Comparison of ENCODE assay signal across 1 cellular context in the genomic region with DNA sequence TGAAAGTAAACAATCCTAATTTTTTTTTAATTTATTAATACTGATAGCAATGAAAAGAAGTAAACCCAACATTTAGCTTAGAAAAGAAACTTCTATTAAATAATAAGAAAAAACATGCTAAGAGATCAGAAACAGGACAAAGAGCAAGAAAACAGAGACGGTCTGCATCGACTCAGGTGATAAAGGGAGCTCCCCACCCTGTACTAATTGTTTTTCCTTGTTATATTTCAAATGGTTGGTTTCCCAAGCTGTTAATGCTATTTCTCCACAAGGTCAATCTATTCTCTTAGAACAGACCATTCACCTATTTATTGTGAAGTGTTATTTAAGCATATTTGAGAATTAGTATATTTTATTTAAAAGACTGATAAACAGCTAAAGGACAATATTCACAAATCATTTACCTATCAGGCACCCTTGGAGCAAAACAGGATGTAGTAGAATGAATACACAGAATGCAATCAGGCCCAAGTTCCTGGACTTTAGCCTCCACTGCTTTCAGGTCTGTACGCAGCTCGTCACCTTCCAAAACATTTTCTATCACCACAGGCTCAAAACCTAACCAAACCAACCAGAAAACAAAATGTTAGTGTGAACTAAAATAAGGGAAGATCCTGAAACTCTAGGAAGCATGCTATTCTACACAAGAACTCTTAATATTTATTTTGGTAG.
TF ChIP-seq lines count a peak whose summit lies in the region.

No MANE protein-coding gene starts in this region.

TF ChIP-seq in HepG2, 621 proteins besides CTCF, POLR2A, EP300 and RAD21 (continued from another document and continues in another):
- TF ChIP-seq, protein P1, sequence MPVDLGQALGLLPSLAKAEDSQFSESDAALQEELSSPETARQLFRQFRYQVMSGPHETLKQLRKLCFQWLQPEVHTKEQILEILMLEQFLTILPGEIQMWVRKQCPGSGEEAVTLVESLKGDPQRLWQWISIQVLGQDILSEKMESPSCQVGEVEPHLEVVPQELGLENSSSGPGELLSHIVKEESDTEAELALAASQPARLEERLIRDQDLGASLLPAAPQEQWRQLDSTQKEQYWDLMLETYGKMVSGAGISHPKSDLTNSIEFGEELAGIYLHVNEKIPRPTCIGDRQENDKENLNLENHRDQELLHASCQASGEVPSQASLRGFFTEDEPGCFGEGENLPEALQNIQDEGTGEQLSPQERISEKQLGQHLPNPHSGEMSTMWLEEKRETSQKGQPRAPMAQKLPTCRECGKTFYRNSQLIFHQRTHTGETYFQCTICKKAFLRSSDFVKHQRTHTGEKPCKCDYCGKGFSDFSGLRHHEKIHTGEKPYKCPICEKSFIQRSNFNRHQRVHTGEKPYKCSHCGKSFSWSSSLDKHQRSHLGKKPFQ (CRISPR knock-in tag; IDR thresholded peaks at IDR 0.05; ENCODE audit: insufficient replicate concordance): no peak
- TF ChIP-seq GATAD2A (CRISPR knock-in tag; IDR thresholded peaks at IDR 0.05) (peak; percentile 79), SP5 (CRISPR knock-in tag; IDR thresholded peaks at IDR 0.05; ENCODE audit: borderline replicate concordance, low read depth) (no peak), ETV6 (CRISPR knock-in tag; conservative IDR thresholded peaks at IDR 0.05) (no peak), ZSCAN21 (CRISPR knock-in tag; IDR thresholded peaks at IDR 0.05; ENCODE audit: borderline replicate concordance) (no peak), ZNF101 (CRISPR knock-in tag; IDR thresholded peaks at IDR 0.05; ENCODE audit: borderline replicate concordance, low read depth) (no peak), MAZ (IDR thresholded peaks at IDR 0.05; ENCODE audit: borderline replicate concordance, low read depth, low read length) (no peak), MAZ (CRISPR knock-in tag; IDR thresholded peaks at IDR 0.05; ENCODE audit: low read depth) (no peak), ARNT (IDR thresholded peaks at IDR 0.05) (no peak), ZNF10 (CRISPR knock-in tag; IDR thresholded peaks at IDR 0.05; ENCODE audit: borderline replicate concordance, low read depth) (no peak), CREB1 (IDR thresholded peaks at IDR 0.05) (no peak), CREB1 (CRISPR knock-in tag; IDR thresholded peaks at IDR 0.05) (no peak), ZNF296 (CRISPR knock-in tag; conservative IDR thresholded peaks at IDR 0.05) (no peak), NCOA2 (CRISPR knock-in tag; IDR thresholded peaks at IDR 0.05) (peak; percentile 57; the same call in 1 of the 2 replicates), U2AF2 (IDR thresholded peaks at IDR 0.05; ENCODE audit: low read depth, low read length) (no peak), HNRNPUL1 (IDR thresholded peaks at IDR 0.05; ENCODE audit: low read depth, low read length) (0 out of 2 replicates have a peak, but pooled peaks have one; percentile 34), PHF5A (CRISPR knock-in tag; IDR thresholded peaks at IDR 0.05; ENCODE audit: low read depth, unreplicated experiment) (no peak), ZNF720 (CRISPR knock-in tag; IDR thresholded peaks at IDR 0.05) (no peak), NFKB2 (CRISPR knock-in tag; IDR thresholded peaks at IDR 0.05; ENCODE audit: borderline replicate concordance) (no peak), ZBTB21 (CRISPR knock-in tag; IDR thresholded peaks at IDR 0.05) (no peak), HHEX (CRISPR knock-in tag; IDR thresholded peaks at IDR 0.05) (no peak), ZNF326 (CRISPR knock-in tag; IDR thresholded peaks at IDR 0.05; ENCODE audit: borderline replicate concordance) (no peak), HNF4G (IDR thresholded peaks at IDR 0.05; ENCODE audit: borderline replicate concordance, low read depth, low read length) (peak; percentile 70; the same call in 1 of the 2 replicates), HNF4G (CRISPR knock-in tag; IDR thresholded peaks at IDR 0.05; ENCODE audit: borderline replicate concordance, low read depth) (no peak; the same call in 1 of the 2 replicates), ZFX (CRISPR knock-in tag; IDR thresholded peaks at IDR 0.05; ENCODE audit: low read depth) (peak; percentile 45), ZNF354B (CRISPR knock-in tag; IDR thresholded peaks at IDR 0.05) (no peak), NONO (IDR thresholded peaks at IDR 0.05) (no peak), NONO (CRISPR knock-in tag; conservative IDR thresholded peaks at IDR 0.05) (no peak), ZNF446 (CRISPR knock-in tag; IDR thresholded peaks at IDR 0.05) (no peak), KDM2A (CRISPR knock-in tag; IDR thresholded peaks at IDR 0.05; ENCODE audit: borderline replicate concordance, low read depth) (no peak), SMARCC2 (IDR thresholded peaks at IDR 0.05) (no peak), ZNF329 (CRISPR knock-in tag; IDR thresholded peaks at IDR 0.05; ENCODE audit: low read depth) (no peak)
- TF ChIP-seq, protein P2, sequence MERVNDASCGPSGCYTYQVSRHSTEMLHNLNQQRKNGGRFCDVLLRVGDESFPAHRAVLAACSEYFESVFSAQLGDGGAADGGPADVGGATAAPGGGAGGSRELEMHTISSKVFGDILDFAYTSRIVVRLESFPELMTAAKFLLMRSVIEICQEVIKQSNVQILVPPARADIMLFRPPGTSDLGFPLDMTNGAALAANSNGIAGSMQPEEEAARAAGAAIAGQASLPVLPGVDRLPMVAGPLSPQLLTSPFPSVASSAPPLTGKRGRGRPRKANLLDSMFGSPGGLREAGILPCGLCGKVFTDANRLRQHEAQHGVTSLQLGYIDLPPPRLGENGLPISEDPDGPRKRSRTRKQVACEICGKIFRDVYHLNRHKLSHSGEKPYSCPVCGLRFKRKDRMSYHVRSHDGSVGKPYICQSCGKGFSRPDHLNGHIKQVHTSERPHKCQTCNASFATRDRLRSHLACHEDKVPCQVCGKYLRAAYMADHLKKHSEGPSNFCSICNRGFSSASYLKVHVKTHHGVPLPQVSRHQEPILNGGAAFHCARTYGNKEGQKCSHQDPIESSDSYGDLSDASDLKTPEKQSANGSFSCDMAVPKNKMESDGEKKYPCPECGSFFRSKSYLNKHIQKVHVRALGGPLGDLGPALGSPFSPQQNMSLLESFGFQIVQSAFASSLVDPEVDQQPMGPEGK (CRISPR knock-in tag; IDR thresholded peaks at IDR 0.05): no peak
- TF ChIP-seq, protein P3, sequence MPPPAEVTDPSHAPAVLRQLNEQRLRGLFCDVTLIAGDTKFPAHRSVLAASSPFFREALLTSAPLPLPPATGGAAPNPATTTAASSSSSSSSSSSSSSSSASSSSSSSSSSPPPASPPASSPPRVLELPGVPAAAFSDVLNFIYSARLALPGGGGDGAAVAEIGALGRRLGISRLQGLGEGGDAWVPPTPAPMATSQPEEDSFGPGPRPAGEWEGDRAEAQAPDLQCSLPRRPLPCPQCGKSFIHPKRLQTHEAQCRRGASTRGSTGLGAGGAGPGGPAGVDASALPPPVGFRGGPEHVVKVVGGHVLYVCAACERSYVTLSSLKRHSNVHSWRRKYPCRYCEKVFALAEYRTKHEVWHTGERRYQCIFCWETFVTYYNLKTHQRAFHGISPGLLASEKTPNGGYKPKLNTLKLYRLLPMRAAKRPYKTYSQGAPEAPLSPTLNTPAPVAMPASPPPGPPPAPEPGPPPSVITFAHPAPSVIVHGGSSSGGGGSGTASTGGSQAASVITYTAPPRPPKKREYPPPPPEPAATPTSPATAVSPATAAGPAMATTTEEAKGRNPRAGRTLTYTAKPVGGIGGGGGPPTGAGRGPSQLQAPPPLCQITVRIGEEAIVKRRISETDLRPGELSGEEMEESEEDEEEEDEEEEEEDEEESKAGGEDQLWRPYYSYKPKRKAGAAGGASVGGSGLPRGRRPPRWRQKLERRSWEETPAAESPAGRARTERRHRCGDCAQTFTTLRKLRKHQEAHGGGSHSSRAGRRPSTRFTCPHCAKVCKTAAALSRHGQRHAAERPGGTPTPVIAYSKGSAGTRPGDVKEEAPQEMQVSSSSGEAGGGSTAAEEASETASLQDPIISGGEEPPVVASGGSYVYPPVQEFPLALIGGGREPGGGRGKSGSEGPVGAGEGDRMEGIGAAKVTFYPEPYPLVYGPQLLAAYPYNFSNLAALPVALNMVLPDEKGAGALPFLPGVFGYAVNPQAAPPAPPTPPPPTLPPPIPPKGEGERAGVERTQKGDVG (CRISPR knock-in tag; IDR thresholded peaks at IDR 0.05; ENCODE audit: borderline replicate concordance): no peak
- TF ChIP-seq, protein P4, sequence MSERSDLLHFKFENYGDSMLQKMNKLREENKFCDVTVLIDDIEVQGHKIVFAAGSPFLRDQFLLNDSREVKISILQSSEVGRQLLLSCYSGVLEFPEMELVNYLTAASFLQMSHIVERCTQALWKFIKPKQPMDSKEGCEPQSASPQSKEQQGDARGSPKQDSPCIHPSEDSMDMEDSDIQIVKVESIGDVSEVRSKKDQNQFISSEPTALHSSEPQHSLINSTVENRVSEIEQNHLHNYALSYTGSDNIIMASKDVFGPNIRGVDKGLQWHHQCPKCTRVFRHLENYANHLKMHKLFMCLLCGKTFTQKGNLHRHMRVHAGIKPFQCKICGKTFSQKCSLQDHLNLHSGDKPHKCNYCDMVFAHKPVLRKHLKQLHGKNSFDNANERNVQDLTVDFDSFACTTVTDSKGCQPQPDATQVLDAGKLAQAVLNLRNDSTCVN (CRISPR knock-in tag; IDR thresholded peaks at IDR 0.05; ENCODE audit: borderline replicate concordance): no peak
- TF ChIP-seq, protein P5, sequence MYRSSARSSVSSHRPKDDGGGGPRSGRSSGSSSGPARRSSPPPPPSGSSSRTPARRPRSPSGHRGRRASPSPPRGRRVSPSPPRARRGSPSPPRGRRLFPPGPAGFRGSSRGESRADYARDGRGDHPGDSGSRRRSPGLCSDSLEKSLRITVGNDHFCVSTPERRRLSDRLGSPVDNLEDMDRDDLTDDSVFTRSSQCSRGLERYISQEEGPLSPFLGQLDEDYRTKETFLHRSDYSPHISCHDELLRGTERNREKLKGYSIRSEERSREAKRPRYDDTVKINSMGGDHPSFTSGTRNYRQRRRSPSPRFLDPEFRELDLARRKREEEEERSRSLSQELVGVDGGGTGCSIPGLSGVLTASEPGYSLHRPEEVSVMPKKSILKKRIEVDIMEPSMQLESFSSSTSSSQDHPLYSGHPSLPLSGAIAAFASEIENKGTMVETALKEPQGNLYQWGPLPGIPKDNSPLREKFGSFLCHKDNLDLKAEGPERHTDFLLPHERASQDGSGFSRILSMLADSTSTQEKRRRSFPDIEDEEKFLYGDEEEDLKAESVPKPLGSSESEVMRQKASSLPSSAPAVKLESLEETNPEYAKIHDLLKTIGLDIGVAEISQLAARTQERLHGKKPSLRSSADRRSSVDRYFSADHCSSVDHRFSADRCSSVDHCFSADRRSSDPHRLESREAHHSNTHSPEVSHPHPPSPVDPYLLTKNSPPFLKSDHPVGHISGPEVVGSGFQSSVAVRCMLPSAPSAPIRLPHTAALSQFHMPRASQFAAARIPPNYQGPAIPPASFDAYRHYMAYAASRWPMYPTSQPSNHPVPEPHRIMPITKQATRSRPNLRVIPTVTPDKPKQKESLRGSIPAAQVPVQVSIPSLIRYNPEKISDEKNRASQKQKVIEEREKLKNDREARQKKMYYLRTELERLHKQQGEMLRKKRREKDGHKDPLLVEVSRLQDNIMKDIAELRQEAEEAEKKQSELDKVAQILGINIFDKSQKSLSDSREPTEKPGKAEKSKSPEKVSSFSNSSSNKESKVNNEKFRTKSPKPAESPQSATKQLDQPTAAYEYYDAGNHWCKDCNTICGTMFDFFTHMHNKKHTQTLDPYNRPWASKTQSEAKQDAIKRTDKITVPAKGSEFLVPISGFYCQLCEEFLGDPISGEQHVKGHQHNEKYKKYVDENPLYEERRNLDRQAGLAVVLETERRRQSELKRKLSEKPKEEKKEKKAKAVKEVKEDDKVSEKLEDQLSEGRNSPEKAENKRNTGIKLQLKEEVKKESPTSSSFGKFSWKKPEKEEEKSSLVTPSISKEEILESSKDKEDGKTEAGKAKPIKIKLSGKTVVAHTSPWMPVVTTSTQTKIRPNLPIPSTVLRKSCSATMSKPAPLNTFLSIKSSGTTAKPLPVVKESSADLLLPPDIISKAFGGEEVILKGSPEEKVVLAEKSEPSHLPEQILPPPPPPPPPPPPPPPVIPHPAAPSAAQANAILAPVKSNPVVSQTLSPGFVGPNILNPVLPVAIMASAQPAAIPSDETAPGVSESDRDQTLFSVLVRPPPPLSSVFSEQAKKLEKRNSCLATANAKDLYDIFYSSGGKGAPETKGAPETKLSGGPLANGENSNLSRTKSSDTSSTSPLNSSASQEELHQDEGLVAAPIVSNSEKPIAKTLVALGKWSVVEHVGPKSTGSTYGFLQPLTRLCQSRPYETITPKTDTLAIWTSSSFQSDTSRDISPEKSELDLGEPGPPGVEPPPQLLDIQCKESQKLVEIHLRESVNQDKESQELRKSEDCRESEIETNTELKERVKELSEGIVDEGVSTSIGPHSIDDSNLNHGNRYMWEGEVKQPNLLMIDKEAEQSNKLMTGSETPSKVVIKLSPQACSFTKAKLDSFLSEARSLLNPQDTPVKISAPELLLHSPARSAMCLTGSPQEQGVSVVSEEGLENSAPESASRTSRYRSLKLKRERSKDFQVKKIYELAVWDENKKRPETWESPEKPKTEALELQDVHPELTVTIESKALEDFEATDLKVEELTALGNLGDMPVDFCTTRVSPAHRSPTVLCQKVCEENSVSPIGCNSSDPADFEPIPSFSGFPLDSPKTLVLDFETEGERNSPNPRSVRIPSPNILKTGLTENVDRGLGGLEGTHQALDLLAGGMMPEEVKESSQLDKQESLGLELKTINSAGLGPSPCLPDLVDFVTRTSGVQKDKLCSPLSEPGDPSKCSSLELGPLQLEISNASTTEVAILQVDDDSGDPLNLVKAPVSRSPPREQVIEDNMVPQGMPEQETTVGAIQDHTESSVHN (CRISPR knock-in tag; IDR thresholded peaks at IDR 0.05): no peak
- TF ChIP-seq, protein P6, sequence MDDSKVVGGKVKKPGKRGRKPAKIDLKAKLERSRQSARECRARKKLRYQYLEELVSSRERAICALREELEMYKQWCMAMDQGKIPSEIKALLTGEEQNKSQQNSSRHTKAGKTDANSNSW (CRISPR knock-in tag; IDR thresholded peaks at IDR 0.05; ENCODE audit: borderline replicate concordance): no peak
- TF ChIP-seq, protein P7, sequence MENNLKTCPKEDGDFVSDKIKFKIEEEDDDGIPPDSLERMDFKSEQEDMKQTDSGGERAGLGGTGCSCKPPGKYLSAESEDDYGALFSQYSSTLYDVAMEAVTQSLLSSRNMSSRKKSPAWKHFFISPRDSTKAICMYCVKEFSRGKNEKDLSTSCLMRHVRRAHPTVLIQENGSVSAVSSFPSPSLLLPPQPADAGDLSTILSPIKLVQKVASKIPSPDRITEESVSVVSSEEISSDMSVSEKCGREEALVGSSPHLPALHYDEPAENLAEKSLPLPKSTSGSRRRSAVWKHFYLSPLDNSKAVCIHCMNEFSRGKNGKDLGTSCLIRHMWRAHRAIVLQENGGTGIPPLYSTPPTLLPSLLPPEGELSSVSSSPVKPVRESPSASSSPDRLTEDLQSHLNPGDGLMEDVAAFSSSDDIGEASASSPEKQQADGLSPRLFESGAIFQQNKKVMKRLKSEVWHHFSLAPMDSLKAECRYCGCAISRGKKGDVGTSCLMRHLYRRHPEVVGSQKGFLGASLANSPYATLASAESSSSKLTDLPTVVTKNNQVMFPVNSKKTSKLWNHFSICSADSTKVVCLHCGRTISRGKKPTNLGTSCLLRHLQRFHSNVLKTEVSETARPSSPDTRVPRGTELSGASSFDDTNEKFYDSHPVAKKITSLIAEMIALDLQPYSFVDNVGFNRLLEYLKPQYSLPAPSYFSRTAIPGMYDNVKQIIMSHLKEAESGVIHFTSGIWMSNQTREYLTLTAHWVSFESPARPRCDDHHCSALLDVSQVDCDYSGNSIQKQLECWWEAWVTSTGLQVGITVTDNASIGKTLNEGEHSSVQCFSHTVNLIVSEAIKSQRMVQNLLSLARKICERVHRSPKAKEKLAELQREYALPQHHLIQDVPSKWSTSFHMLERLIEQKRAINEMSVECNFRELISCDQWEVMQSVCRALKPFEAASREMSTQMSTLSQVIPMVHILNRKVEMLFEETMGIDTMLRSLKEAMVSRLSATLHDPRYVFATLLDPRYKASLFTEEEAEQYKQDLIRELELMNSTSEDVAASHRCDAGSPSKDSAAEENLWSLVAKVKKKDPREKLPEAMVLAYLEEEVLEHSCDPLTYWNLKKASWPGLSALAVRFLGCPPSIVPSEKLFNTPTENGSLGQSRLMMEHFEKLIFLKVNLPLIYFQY (CRISPR knock-in tag; IDR thresholded peaks at IDR 0.05; ENCODE audit: borderline replicate concordance): peak; percentile 51; the same call in 1 of the 2 replicates
